Comparison of ENCODE assay signal across 8 cellular contexts in the genomic region with DNA sequence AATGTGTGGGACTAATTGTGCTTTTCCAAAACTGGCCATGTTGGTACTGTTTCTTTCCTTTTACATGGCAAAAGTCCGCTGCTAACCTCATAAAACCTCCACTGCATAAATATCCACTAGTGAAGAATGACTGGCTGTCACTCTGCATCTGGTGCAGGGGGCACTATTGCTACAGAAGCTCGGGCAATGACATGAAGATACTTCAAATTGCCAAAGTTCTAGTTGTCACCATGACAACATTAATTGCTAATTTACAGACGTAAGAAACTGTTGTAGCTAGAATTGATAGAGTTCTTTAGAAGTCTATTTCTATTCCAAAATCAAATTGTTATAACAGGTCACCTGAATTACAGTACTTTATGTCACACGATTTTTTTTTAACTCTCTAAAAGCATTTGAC. TPM values are rescaled to one million over a fixed set of nuclear protein-coding genes. Genes with fewer than 3 reads are reported as not detected.
DNase-seq lines count a peak whose midpoint lies in the region; ATAC-seq and TF ChIP-seq lines count a peak whose summit lies in the region.

No MANE protein-coding gene starts in this region.

- no peak for ATAC-seq in stimulated activated naive CD8-positive, alpha-beta T cell treated with anti-CD3 and anti-CD28 coated beads, Interleukin-15, Interleukin-2, amounts not matched to agents 100 U/mL and 50 U/mL, for 24 hours
- ATAC-seq in upper lobe of right lung, result no peak
- ATAC-seq in HG03378 (IDR thresholded peaks at IDR 0.05; ENCODE audit: unreplicated experiment), result no peak

- H3K9me2 ChIP-seq in SU-DHL-6 (replicated peaks; ENCODE audit: insufficient read depth, low read length), result no peaks in the 10 kb centered on the region

- no peaks in the 10 kb centered on the region for H3K27me3 ChIP-seq in SU-DHL-6 (ENCODE audit: low read length)
- H3K27me3 ChIP-seq in upper lobe of right lung, result no peaks in the 10 kb centered on the region

- 14 to 23% methylated on average over 4 of the region's 4 CpGs for WGBS in lower leg skin, 2 donors

- peaks cover 25% of the 10 kb centered on the region for H3K36me3 Mint-ChIP-seq in stimulated activated naive CD8-positive, alpha-beta T cell treated with anti-CD3 and anti-CD28 coated beads, Interleukin-15, Interleukin-2, amounts not matched to agents 100 ng/mL and 50 ng/mL, for 24 hours (ENCODE audit: low read depth)

- H3K79me2 ChIP-seq in SU-DHL-6 (ENCODE audit: insufficient read depth, low read length), result no peaks in the 10 kb centered on the region

- no peak overlapping the region for H3K4me3 ChIP-seq in SU-DHL-6 (ENCODE audit: insufficient read depth, low read length, poor library complexity, severe bottlenecking)
- H3K4me3 ChIP-seq in iPS-11a (ENCODE audit: low read depth, low read length), result peak overlapping the region; percentile 91
- H3K4me3 ChIP-seq in upper lobe of right lung, result peak overlapping the region; percentile 73
- H3K4me3 ChIP-seq in lower leg skin (ENCODE audit: low read depth, poor library complexity, severe bottlenecking), result no peak overlapping the region

- H3K9ac ChIP-seq in SU-DHL-6 (ENCODE audit: low read length), result no peak overlapping the region

- H3K4me3 Mint-ChIP-seq in stimulated activated naive CD8-positive, alpha-beta T cell treated with anti-CD3 and anti-CD28 coated beads, Interleukin-15, Interleukin-2, amounts not matched to agents 100 ng/mL and 50 ng/mL, for 24 hours, result peak overlapping the region; percentile 93

- H3K27ac ChIP-seq in SU-DHL-6 (ENCODE audit: low read depth, low read length) (no peak overlapping the region), upper lobe of right lung (no peak overlapping the region)

- TF ChIP-seq CTCF in SU-DHL-6 (IDR thresholded peaks at IDR 0.05; ENCODE audit: insufficient read depth, low read length, poor library complexity, severe bottlenecking), result no peak
- TF ChIP-seq CTCF in upper lobe of right lung (IDR thresholded peaks at IDR 0.05), result peak; percentile 21
- no peak for TF ChIP-seq CTCF in lower leg skin (IDR thresholded peaks at IDR 0.05)

- DNase-seq in stimulated activated naive CD8-positive, alpha-beta T cell treated with anti-CD3 and anti-CD28 coated beads, Interleukin-15, Interleukin-2, amounts not matched to agents 100 U/mL and 50 U/mL, for 24 hours, result no peak
- DNase-seq in upper lobe of right lung, result no peak
- DNase-seq in NCI-H226, result no peak
- DNase-seq in lower leg skin (ENCODE audit: low spot score in 2 of 2), result no peak

- no peaks in the 10 kb centered on the region for H3K9me3 ChIP-seq in SU-DHL-6 (ENCODE audit: insufficient read depth, low read length)
- H3K9me3 ChIP-seq in upper lobe of right lung, result no peaks in the 10 kb centered on the region

- TF ChIP-seq POLR2A in lower leg skin (IDR thresholded peaks at IDR 0.05), result no peak

- peaks cover 15% of the 10 kb centered on the region for H3K4me1 Mint-ChIP-seq in stimulated activated naive CD8-positive, alpha-beta T cell treated with anti-CD3 and anti-CD28 coated beads, Interleukin-15, Interleukin-2, amounts not matched to agents 100 ng/mL and 50 ng/mL, for 24 hours (ENCODE audit: low read depth)

- peaks cover 8% of the 10 kb centered on the region for H3K27me3 Mint-ChIP-seq in stimulated activated naive CD8-positive, alpha-beta T cell treated with anti-CD3 and anti-CD28 coated beads, Interleukin-15, Interleukin-2, amounts not matched to agents 100 ng/mL and 50 ng/mL, for 24 hours

- H3K27ac Mint-ChIP-seq in stimulated activated naive CD8-positive, alpha-beta T cell treated with anti-CD3 and anti-CD28 coated beads, Interleukin-15, Interleukin-2, amounts not matched to agents 100 ng/mL and 50 ng/mL, for 24 hours, result peak overlapping the region; percentile 50

- no peaks in the 10 kb centered on the region for H3F3A ChIP-seq in SU-DHL-6 (ENCODE audit: insufficient read depth)

- H4K20me1 ChIP-seq in SU-DHL-6 (ENCODE audit: low read depth, low read length), result no peaks in the 10 kb centered on the region

- peaks cover 7% of the 10 kb centered on the region; the same call in 1 of the 2 replicates for H3K36me3 ChIP-seq in SU-DHL-6 (ENCODE audit: low read length)
- no peaks in the 10 kb centered on the region for H3K36me3 ChIP-seq in upper lobe of right lung

- peak overlapping the region; percentile 83 for H3K4me2 ChIP-seq in SU-DHL-6 (ENCODE audit: low read depth, low read length, poor library complexity, severe bottlenecking)

- H3K9me3 Mint-ChIP-seq in stimulated activated naive CD8-positive, alpha-beta T cell treated with anti-CD3 and anti-CD28 coated beads, Interleukin-15, Interleukin-2, amounts not matched to agents 100 ng/mL and 50 ng/mL, for 24 hours, result peaks cover 14% of the 10 kb centered on the region

- intact Hi-C loops in upper lobe of right lung (cut with DNase I), result no loop called here
- intact Hi-C loops in lower leg skin (cut with DNase I; ENCODE audit: low total_unique reads), result no loop called here

- H2AFZ ChIP-seq in SU-DHL-6 (ENCODE audit: low read depth, low read length, severe bottlenecking), result peak overlapping the region; percentile 93

- H3K4me1 ChIP-seq in upper lobe of right lung, result peaks cover 5% of the 10 kb centered on the region

RNA-seq across cellular contexts. Expression of a gene that starts 0.9 kb away (rescaled TPM):
- not detected for total RNA-seq in upper lobe of right lung
- total RNA-seq in lower leg skin, result not detected

RNA-seq across cellular contexts. Expression of a gene that starts 0.9 kb away (rescaled TPM):
- total RNA-seq in upper lobe of right lung (5.5 TPM), lower leg skin (1 to 10 TPM; 2.7 to 7.6 (median 4.4) TPM)

RNA-seq across cellular contexts. Expression of a gene that starts 40.3 kb away (rescaled TPM):
- total RNA-seq in upper lobe of right lung (12.1 TPM), lower leg skin (1 to 10 TPM in 3 of 4 donors, under 1 TPM in 1; 0.59 to 5.0 (median 2.3) TPM)

Comparison
In these comparisons a context has a peak if more than half of its experiments do, and no peak if none do; other contexts are left out.
1. H3K4me3 ChIP-seq: peak in iPS-11a (single experiment) and upper lobe of right lung (single experiment); none in SU-DHL-6 (single experiment) and lower leg skin (single experiment).